Comparison of ENCODE assay signal across 35 cellular contexts in the genomic region with DNA sequence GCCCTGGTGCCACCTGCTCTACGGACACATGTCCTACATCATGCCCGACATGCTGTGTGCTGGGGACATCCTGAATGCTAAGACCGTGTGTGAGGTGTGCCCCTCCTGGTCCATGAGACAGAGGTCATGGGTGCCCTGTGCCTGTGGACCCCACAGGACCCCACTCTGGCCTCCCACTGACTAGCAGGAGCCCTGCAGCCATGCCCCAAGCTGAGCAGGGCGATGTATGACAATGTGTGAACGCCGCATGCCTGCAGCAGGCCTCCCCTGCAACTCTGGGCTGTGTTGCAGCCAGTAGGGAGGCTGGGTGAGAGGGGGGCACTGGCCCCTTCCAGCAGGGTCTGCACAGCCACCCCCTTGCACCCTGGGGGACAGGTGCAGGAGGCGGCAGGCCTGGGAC. TPM values are rescaled to one million over a fixed set of nuclear protein-coding genes. Genes with fewer than 3 reads are reported as not detected.
"Had no signal": no experiment of that assay in that cellular context is flagged by ENCODE, and none has a peak within 500 bp of the region (broad histone marks: within the 10 kb centered on the region; RNA-seq: fewer than 3 reads in every experiment).

No MANE protein-coding gene starts in this region.

- H3K4me2 ChIP-seq: hepatocyte, neural progenitor cell had no signal

- H3K27me3 ChIP-seq: esophagus muscularis mucosa, heart left ventricle, hepatocyte, neural progenitor cell, ovary, sigmoid colon, tibial nerve had no signal

- H3K4me1 ChIP-seq: esophagus muscularis mucosa, foreskin keratinocyte, gastroesophageal sphincter, heart left ventricle, neural progenitor cell, psoas muscle, sigmoid colon, tibial nerve had no signal

- H3K79me2 ChIP-seq: hepatocyte had no signal

- DNase-seq: effector CD8-positive, alpha-beta T cell; endodermal cell; foreskin keratinocyte; heart left ventricle; kidney; mesenchymal stem cell; mucosa of descending colon; naive B cell; nucleus accumbens; ovary; posterior cingulate gyrus; psoas muscle; right cardiac atrium; sigmoid colon; stimulated activated CD4-positive, alpha-beta T cell treated with anti-CD3 and anti-CD28 coated beads, Interleukin-2, amount 100 ng/mL, for 24 hours; stimulated activated CD4-positive, alpha-beta T cell treated with anti-CD3 and anti-CD28 coated beads, Interleukin-4, amount 100 ng/mL, for 4 hours; stimulated activated naive CD8-positive, alpha-beta T cell treated with anti-CD3 and anti-CD28 coated beads, Interleukin-15, Interleukin-2, amounts not matched to agents 100 U/mL and 50 U/mL, for 24 hours; substantia nigra had no signal

- H3K27ac ChIP-seq: epithelial cell of prostate, esophagus muscularis mucosa, foreskin keratinocyte, gastroesophageal sphincter, heart left ventricle, hepatocyte, neural progenitor cell, ovary, psoas muscle, sigmoid colon, thoracic aorta, tibial nerve had no signal

- H3K36me3 ChIP-seq: esophagus muscularis mucosa, gastroesophageal sphincter, heart left ventricle, neural progenitor cell, ovary, sigmoid colon, thoracic aorta, tibial nerve had no signal

- H3K9ac ChIP-seq: neural progenitor cell had no signal

- ATAC-seq: foreskin keratinocyte; gastroesophageal sphincter; heart left ventricle; left lobe of liver; mucosa of descending colon; psoas muscle; stimulated activated memory B cell treated with anti-CD40 and anti-IgM and Interleukin-4, amounts not matched to agents 10 μg/mL and 1 μg/mL and 100 μg/mL, for 72 hours; stimulated activated naive CD8-positive, alpha-beta T cell treated with anti-CD3 and anti-CD28 coated beads, Interleukin-15, Interleukin-2, amounts not matched to agents 100 U/mL and 50 U/mL, for 24 hours had no signal

- H2AFZ ChIP-seq: hepatocyte, neural progenitor cell had no signal

- H3K4me3 ChIP-seq: esophagus muscularis mucosa, gastroesophageal sphincter, heart left ventricle, hepatocyte, mucosa of descending colon, neural progenitor cell, ovary, psoas muscle, sigmoid colon, thoracic aorta, tibial nerve had no signal

- H3K9me3 ChIP-seq: mucosa of descending colon, thoracic aorta had no signal

RNA-seq across cellular contexts. Expression of gene PRSS38, which starts 30.0 kb away (rescaled TPM):
- total RNA-seq: cerebellum, endodermal cell, esophagus muscularis mucosa, fibroblast of lung, foreskin keratinocyte, gastroesophageal sphincter, heart left ventricle, hepatocyte, kidney, left lobe of liver, liver, lung microvascular endothelial cell, mesothelial cell of epicardium, mucosa of descending colon, ovary, psoas muscle, renal cortical epithelial cell, right cardiac atrium, sigmoid colon, skeletal muscle tissue, thoracic aorta, tibial nerve, urinary bladder had no signal
- polyA plus RNA-seq: fibroblast of lung, foreskin keratinocyte, heart left ventricle, hepatocyte, liver, ovary, psoas muscle, right cardiac atrium, sigmoid colon, urinary bladder had no signal
